ENCODE assay signal across 8 cellular contexts in the genomic region with DNA sequence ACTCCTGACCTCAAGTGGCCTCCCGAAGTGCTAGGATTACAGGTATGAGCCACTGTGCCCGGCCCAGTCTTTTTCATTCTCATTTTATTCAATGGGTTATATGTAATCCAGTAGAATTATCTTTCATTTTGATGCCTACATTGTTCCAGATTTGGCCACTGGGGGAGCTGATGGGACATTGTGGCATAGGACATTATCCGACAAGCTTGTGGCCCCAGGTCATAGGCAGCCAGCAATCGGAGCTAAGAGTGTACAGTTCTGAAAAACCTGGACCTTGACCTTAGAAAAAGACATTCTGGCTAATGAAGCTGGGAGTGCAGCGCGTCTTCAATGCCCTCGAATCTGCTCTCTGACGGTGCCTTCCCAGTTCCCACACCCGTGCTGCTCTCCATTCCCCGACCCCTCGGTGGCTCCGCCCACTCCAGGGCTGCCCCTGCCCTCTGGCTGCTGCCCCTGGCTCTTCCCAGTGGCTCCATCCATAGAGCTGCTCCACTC.
A peak's percentile ranks its signal among the peaks of the same experiment; 100 is the strongest.
DNase-seq lines count a peak whose midpoint lies in the region; ATAC-seq, FAIRE-seq and TF ChIP-seq lines count a peak whose summit lies in the region.

No MANE protein-coding gene starts in this region.

- peaks cover 0 to 6% (median 0%) of the 10 kb centered on the region in 7 donors for H3K4me1 Mint-ChIP-seq in naive thymus-derived CD4-positive, alpha-beta T cell

- no peak overlapping the region for H3K18ac ChIP-seq in H1 (ENCODE audit: extremely low read depth, low read length)

- H2BK5ac ChIP-seq in H1 (ENCODE audit: low read depth, low read length) = peak overlapping the region; percentile 60; the same call in 1 of the 2 replicates

- H3K36me3 ChIP-seq in H1 (ENCODE audit: control insufficient read depth in 2 of 4, insufficient read depth in 4 of 4, low read length in 3 of 4) = no peaks in the 10 kb centered on the region
- no peaks in the 10 kb centered on the region for H3K36me3 ChIP-seq in naive thymus-derived CD4-positive, alpha-beta T cell (ENCODE audit: control insufficient read depth in 2 of 3, insufficient read depth in 3 of 3, low read length in 3 of 3)

- H3K27ac Mint-ChIP-seq in naive thymus-derived CD4-positive, alpha-beta T cell = no peak overlapping the region

- DNase-seq in AG08396 (ENCODE audit: low spot score) = peak; percentile 64
- DNase-seq in GM13976 (ENCODE audit: low spot score) = peak; percentile 64
- peak in 39 of 76 experiments; percentile 2 to 63 (median 16) for DNase-seq in HUDEP-2 (lab: John Stamatoyannopoulos, UW; ENCODE audit: unreplicated experiment in 76 of 76)
- peak; percentile 9 for DNase-seq in T follicular helper cell (ENCODE audit: low read depth)
- DNase-seq in H1 (ENCODE audit: low read depth in 1 of 2, low spot score in 2 of 2) = peak in 1 of 2 experiments; percentile 88
- DNase-seq in naive thymus-derived CD4-positive, alpha-beta T cell = peak in 6 of 9 donors; percentile 10 to 53 (median 40)
- DNase-seq in NOMO-1 treated with DMSO at 0.1 percent for 48 hours (lab: John Stamatoyannopoulos, UW; ENCODE audit: unreplicated experiment) = no peak
- DNase-seq in T-helper 9 cell = no peak

- no peak overlapping the region for H3K23ac ChIP-seq in H1 (ENCODE audit: insufficient read length)

- ATAC-seq in naive thymus-derived CD4-positive, alpha-beta T cell = peak; percentile 59

- no peaks in the 10 kb centered on the region; a peak in 1 of 7 replicates for H3K27me3 ChIP-seq in H1 (replicated peaks in 1 of 4; ENCODE audit: control insufficient read depth in 3 of 4, extremely low read depth in 1 of 4, insufficient read depth in 3 of 4, low read length in 3 of 4)
- no peaks in the 10 kb centered on the region for H3K27me3 ChIP-seq in naive thymus-derived CD4-positive, alpha-beta T cell (ENCODE audit: control insufficient read depth in 2 of 2, insufficient read depth in 2 of 2, low read length in 2 of 2)

- in situ Hi-C loops in GM13976 (cut with MboI; ENCODE audit: low sequenced_read_pairs, unreplicated experiment) = no loop called here

- peak; percentile 87 for FAIRE-seq in H1 (lab: Jason Lieb, UNC)

- TF ChIP-seq POLR2A in H1 (IDR thresholded peaks at IDR 0.05; ENCODE audit: control extremely low read depth in 1 of 2, low read depth in 2 of 2, low read length in 2 of 2) = no peak

- peak; percentile 18 to 39; a peak in 2 of 4 replicates for TF ChIP-seq RAD21 in H1 (IDR thresholded peaks at IDR 0.05 in 1 of 2, conservative IDR thresholded peaks at IDR 0.05 in 1 of 2; ENCODE audit: low read depth in 2 of 2, low read length in 2 of 2)

- H3K14ac ChIP-seq in H1 (ENCODE audit: insufficient read length) = no peak overlapping the region

- no peak overlapping the region for H3K4ac ChIP-seq in H1 (replicated peaks; ENCODE audit: insufficient read length, low read depth, low read length)

- H2BK20ac ChIP-seq in H1 (ENCODE audit: low read length) = no peak overlapping the region

- TF ChIP-seq EP300 in H1 (IDR thresholded peaks at IDR 0.05; ENCODE audit: borderline replicate concordance in 1 of 2, low read depth in 2 of 2, low read length in 2 of 2) = no peak

- H2AFZ ChIP-seq in H1 (ENCODE audit: low read length) = peak overlapping the region; percentile 100

- peak overlapping the region; percentile 69 for H4K91ac ChIP-seq in H1 (replicated peaks; ENCODE audit: insufficient read length, low read length)

- H3K36me3 Mint-ChIP-seq in naive thymus-derived CD4-positive, alpha-beta T cell = no peaks in the 10 kb centered on the region

- H3K79me1 ChIP-seq in H1 (ENCODE audit: low read depth, low read length) = no peaks in the 10 kb centered on the region

- no peaks in the 10 kb centered on the region for H4K20me1 ChIP-seq in H1 (replicated peaks in 1 of 2; ENCODE audit: control insufficient read depth in 1 of 2, insufficient read depth in 2 of 2, low read length in 2 of 2)

- peaks cover 2% of the 10 kb centered on the region; the same call in 1 of the 2 replicates for H3K23me2 ChIP-seq in H1 (ENCODE audit: low read depth, low read length)

- H3K4me3 ChIP-seq in H1 (ENCODE audit: extremely low read depth in 1 of 4, insufficient read depth in 2 of 4, low read depth in 3 of 4, low read length in 4 of 4) = peak overlapping the region; percentile 66 to 79 (median 71)
- H3K4me3 ChIP-seq in naive thymus-derived CD4-positive, alpha-beta T cell (ENCODE audit: low read length) = no peak overlapping the region

- no peak overlapping the region for H2BK12ac ChIP-seq in H1 (ENCODE audit: low read depth, low read length)

- H3K9me3 ChIP-seq in H1 (ENCODE audit: insufficient read depth in 2 of 2, low read depth in 1 of 2, low read length in 1 of 2) = no peaks in the 10 kb centered on the region
- no peaks in the 10 kb centered on the region for H3K9me3 ChIP-seq in naive thymus-derived CD4-positive, alpha-beta T cell (ENCODE audit: control insufficient read depth in 2 of 3, low read length in 3 of 3)

- H2BK15ac ChIP-seq in H1 (ENCODE audit: low read length) = peak overlapping the region; percentile 61; the same call in 1 of the 2 replicates

- no peak for TF ChIP-seq CTCF in GM13976 (IDR thresholded peaks at IDR 0.05; ENCODE audit: borderline replicate concordance, control extremely low read depth, extremely low read depth, insufficient read depth, missing control alignments)
- TF ChIP-seq CTCF in H1 (IDR thresholded peaks at IDR 0.05; ENCODE audit: control extremely low read depth in 1 of 3, insufficient read depth in 1 of 3, low read depth in 1 of 3, low read length in 3 of 3) = peak; percentile 57 to 65 (median 57)

- H3K4me3 Mint-ChIP-seq in naive thymus-derived CD4-positive, alpha-beta T cell = peak overlapping the region in 8 of 10 donors; percentile 20 to 62 (median 48)

- no peak overlapping the region for H2AK5ac ChIP-seq in H1 (ENCODE audit: low read depth, low read length)

- CTCF ChIA-PET in H1 (lab: Charles Lee; ENCODE audit: partially characterized antibody) = interaction anchor here (0.6 to 8.9 kb wide), 29 partner anchors 9 to 371 kb away, joined by 3 to 97 read pairs (median 4); no protein-coding TSS in a partner anchor
- CTCF ChIA-PET in naive thymus-derived CD4-positive, alpha-beta T cell (lab: Charles Lee) = interaction anchor here (0.6 to 1.2 kb wide), 5 partner anchors 31 to 1151 kb away, joined by 3 to 4 read pairs (median 3); no protein-coding TSS in a partner anchor

- H3K4me2 ChIP-seq in H1 (ENCODE audit: insufficient read depth in 1 of 2, low read depth in 2 of 2, low read length in 2 of 2) = peak overlapping the region; percentile 57 to 80

- no peaks in the 10 kb centered on the region for H3K79me2 ChIP-seq in H1 (ENCODE audit: control insufficient read depth in 1 of 2, insufficient read depth in 2 of 2, low read length in 2 of 2)

- POLR2A ChIA-PET in H1 (lab: Charles Lee; ENCODE audit: partially characterized antibody) = interaction anchor here (0.7 to 0.9 kb wide), 2 partner anchors 10 to 35 kb away, joined by 3 read pairs; no protein-coding TSS in a partner anchor
- POLR2A ChIA-PET in naive thymus-derived CD4-positive, alpha-beta T cell (lab: Charles Lee) = no interaction called here

- H4K8ac ChIP-seq in H1 (ENCODE audit: extremely low read depth, insufficient read depth, low read length) = peak overlapping the region; percentile 45; the same call in 1 of the 2 replicates

- H4K5ac ChIP-seq in H1 (ENCODE audit: insufficient read length, low read depth, low read length) = no peak overlapping the region

- no peak overlapping the region for H2BK120ac ChIP-seq in H1 (replicated peaks; ENCODE audit: low read depth, low read length)

- WGBS in H1 (ENCODE audit: extremely low coverage in 1 of 2, insufficient coverage in 1 of 2, insufficient read length in 1 of 2, insufficient replicate concordance in 2 of 2, low coverage in 1 of 2, low lambda C conversion rate in 2 of 2, missing lambda C conversion rate in 1 of 2), 2 experiments = 29% methylated on average over 12 of the region's 12 CpGs; no CpG with 5 or more reads in 1 of the 2 experiments

- H3K27ac ChIP-seq in H1 (ENCODE audit: low read depth, low read length) = no peak overlapping the region
- H3K27ac ChIP-seq in naive thymus-derived CD4-positive, alpha-beta T cell (ENCODE audit: low read depth, low read length) = no peak overlapping the region

- H3K9ac ChIP-seq in H1 (replicated peaks in 1 of 4; ENCODE audit: extremely low read depth in 1 of 4, low read depth in 3 of 4, low read length in 3 of 4) = peak overlapping the region in 1 of 4 experiments; percentile 44; a peak in 1 of 7 replicates

- H3K27me3 Mint-ChIP-seq in naive thymus-derived CD4-positive, alpha-beta T cell = peaks cover 4 to 25% (median 20%) of the 10 kb centered on the region in 5 donors

- no peak overlapping the region for H3K56ac ChIP-seq in H1 (replicated peaks; ENCODE audit: insufficient read length, low read depth, low read length)

- H3K9me3 Mint-ChIP-seq in naive thymus-derived CD4-positive, alpha-beta T cell = no peaks in the 10 kb centered on the region

- intact Hi-C loops in naive thymus-derived CD4-positive, alpha-beta T cell (cut with micrococcal nuclease) = loop anchor here in 1 of 2 donors (2.0 kb wide), 1 partner anchor 44 kb away; no protein-coding TSS in a partner anchor

- peaks cover 0 to 4% (median 0%) of the 10 kb centered on the region in 4 experiments; a peak in 1 of 7 replicates for H3K4me1 ChIP-seq in H1 (replicated peaks in 1 of 4; ENCODE audit: control insufficient read depth in 3 of 4, insufficient read depth in 4 of 4, low read length in 3 of 4)
- no peaks in the 10 kb centered on the region for H3K4me1 ChIP-seq in naive thymus-derived CD4-positive, alpha-beta T cell (ENCODE audit: control insufficient read depth in 2 of 2, insufficient read depth in 2 of 2, low read length in 2 of 2)

TF ChIP-seq in H1, 55 proteins besides CTCF, POLR2A, EP300 and RAD21:
- TF ChIP-seq YY1 (IDR thresholded peaks at IDR 0.05; ENCODE audit: low read depth, low read length) = no peak
- TF ChIP-seq CREB1 (IDR thresholded peaks at IDR 0.05) = 0 out of 2 replicates have a peak, but pooled peaks have one; percentile 15
- peak; percentile 95 for TF ChIP-seq KDM4A (IDR thresholded peaks at IDR 0.05; ENCODE audit: low read depth, low read length, severe bottlenecking)

Comparison
In these comparisons a context has a peak if more than half of its experiments do, and no peak if none do; other contexts are left out.
1. DNase-seq: peak in AG08396 (single experiment), GM13976 (single experiment), HUDEP-2 (39 of 76), T follicular helper cell (single experiment) and naive thymus-derived CD4-positive, alpha-beta T cell (6 of 9); none in NOMO-1 treated with DMSO at 0.1 percent for 48 hours (single experiment) and T-helper 9 cell (single experiment).